In genomic region chr9:99433095-99433494, GRCh38 we compare ENCODE assay signal across 14 cellular contexts.
DNase-seq lines count a peak whose midpoint lies in the region; ATAC-seq, FAIRE-seq and TF ChIP-seq lines count a peak whose summit lies in the region.
"Had no signal": no experiment of that assay in that cellular context is flagged by ENCODE, and none has a peak within 500 bp of the region (broad histone marks: within the 10 kb centered on the region; RNA-seq: fewer than 3 reads in every experiment).

No MANE protein-coding gene starts in this region.

- H3K27ac ChIP-seq in SJSA1 (peak overlapping the region; percentile 85), endothelial cell of umbilical vein (ENCODE audit: insufficient read depth, low read depth, low read length) (peak overlapping the region; percentile 84), suprapubic skin (no peak overlapping the region)
- H3K27ac ChIP-seq: ovary, transverse colon had no signal

- no peak for TF ChIP-seq POLR2A in endothelial cell of umbilical vein (IDR thresholded peaks at IDR 0.05; ENCODE audit: low read depth, low read length)
- TF ChIP-seq POLR2A in suprapubic skin (IDR thresholded peaks at IDR 0.05) = no peak

- no peaks in the 10 kb centered on the region for H4K20me1 ChIP-seq in endothelial cell of umbilical vein (replicated peaks; ENCODE audit: control insufficient read depth, extremely low read depth, insufficient read depth, low read length)

- peak overlapping the region; percentile 38 for H3K4me2 ChIP-seq in endothelial cell of umbilical vein (ENCODE audit: insufficient read depth, low read length)

- intact Hi-C loops in endothelial cell of umbilical vein (cut with micrococcal nuclease) = loop anchor here (1.0 to 5.0 kb wide), 5 partner anchors 16 to 389 kb away; partner anchors contain the start of gene NR4A3

- no peaks in the 10 kb centered on the region for H3K79me2 ChIP-seq in endothelial cell of umbilical vein (ENCODE audit: control insufficient read depth, insufficient read depth, low read length)

- no peak for TF ChIP-seq EP300 in suprapubic skin (IDR thresholded peaks at IDR 0.05)

- H3K4me1 ChIP-seq in SJSA1 (replicated peaks) (peaks cover 49% of the 10 kb centered on the region), endothelial cell of umbilical vein (ENCODE audit: control insufficient read depth, extremely low read depth, insufficient read depth, low read length) (peaks cover 30% of the 10 kb centered on the region), suprapubic skin (peaks cover 4% of the 10 kb centered on the region)
- H3K4me1 ChIP-seq: ascending aorta, transverse colon had no signal

- H3K27me3 Mint-ChIP-seq in activated T-cell treated with anti-CD3 and anti-CD28 coated beads, Interleukin-2, amount 50 U/mL, for 24 hours = no peaks in the 10 kb centered on the region
- no peaks in the 10 kb centered on the region for H3K27me3 Mint-ChIP-seq in stimulated activated naive CD8-positive, alpha-beta T cell treated with anti-CD3 and anti-CD28 coated beads, Interleukin-15, amount 100 ng/mL, for 72 hours

- H3K36me3 Mint-ChIP-seq in activated T-cell treated with anti-CD3 and anti-CD28 coated beads, Interleukin-2, amount 50 U/mL, for 24 hours (ENCODE audit: low read depth) = no peaks in the 10 kb centered on the region

- no peak overlapping the region for H3K9ac ChIP-seq in endothelial cell of umbilical vein (replicated peaks; ENCODE audit: extremely low read depth, insufficient read depth, low read length)

- peak overlapping the region; percentile 80 for H3K27ac Mint-ChIP-seq in activated T-cell treated with anti-CD3 and anti-CD28 coated beads, Interleukin-2, amount 50 U/mL, for 24 hours
- peak overlapping the region; percentile 90 to 94 for H3K27ac Mint-ChIP-seq in stimulated activated naive CD8-positive, alpha-beta T cell treated with anti-CD3 and anti-CD28 coated beads, Interleukin-15, amount 100 ng/mL, for 72 hours

- dilution Hi-C loops in endothelial cell of umbilical vein (cut with MboI; ENCODE audit: extremely low pct_ligation_motif_present, low sequenced_read_pairs) = no loop called here

- no peak for TF ChIP-seq CTCF in endothelial cell of umbilical vein (IDR thresholded peaks at IDR 0.05; ENCODE audit: extremely low read depth in 1 of 2, insufficient read depth in 1 of 2, low read depth in 1 of 2, low read length in 2 of 2)
- TF ChIP-seq CTCF in suprapubic skin (IDR thresholded peaks at IDR 0.05) = no peak

- H3K4me1 Mint-ChIP-seq in activated T-cell treated with anti-CD3 and anti-CD28 coated beads, Interleukin-2, amount 50 U/mL, for 24 hours (ENCODE audit: low read depth) = peaks cover 22% of the 10 kb centered on the region
- H3K4me1 Mint-ChIP-seq in stimulated activated naive CD8-positive, alpha-beta T cell treated with anti-CD3 and anti-CD28 coated beads, Interleukin-15, amount 100 ng/mL, for 72 hours = peaks cover 18% of the 10 kb centered on the region

- ATAC-seq in stimulated activated naive CD8-positive, alpha-beta T cell treated with anti-CD3 and anti-CD28 coated beads, Interleukin-15, amount 100 ng/mL, for 72 hours = no peak
- no peak for ATAC-seq in HG03095 (IDR thresholded peaks at IDR 0.05; ENCODE audit: unreplicated experiment)

- H3K9me3 ChIP-seq in SJSA1 (replicated peaks) = no peaks in the 10 kb centered on the region
- H3K9me3 ChIP-seq in endothelial cell of umbilical vein (replicated peaks; ENCODE audit: control insufficient read depth, insufficient read depth, low read length) = no peaks in the 10 kb centered on the region
- no peaks in the 10 kb centered on the region for H3K9me3 ChIP-seq in suprapubic skin
- H3K9me3 ChIP-seq: ascending aorta, ovary, transverse colon had no signal

- no peaks in the 10 kb centered on the region for H3K9me1 ChIP-seq in endothelial cell of umbilical vein (replicated peaks; ENCODE audit: control insufficient read depth, extremely low read depth, insufficient read depth, low read length)

- H3K27me3 ChIP-seq in SJSA1 (replicated peaks) (no peaks in the 10 kb centered on the region), endothelial cell of umbilical vein (ENCODE audit: control insufficient read depth in 2 of 2, insufficient read depth in 2 of 2, low read length in 2 of 2) (no peaks in the 10 kb centered on the region), suprapubic skin (no peaks in the 10 kb centered on the region)
- H3K27me3 ChIP-seq: ascending aorta, ovary, transverse colon had no signal

- H2AFZ ChIP-seq in endothelial cell of umbilical vein (ENCODE audit: low read depth, low read length) = peak overlapping the region; percentile 62

- peak; percentile 4 for FAIRE-seq in endothelial cell of umbilical vein (lab: Jason Lieb, UNC)

- no peak overlapping the region for H3K4me3 Mint-ChIP-seq in activated T-cell treated with anti-CD3 and anti-CD28 coated beads, Interleukin-2, amount 50 U/mL, for 24 hours
- no peak overlapping the region for H3K4me3 Mint-ChIP-seq in stimulated activated naive CD8-positive, alpha-beta T cell treated with anti-CD3 and anti-CD28 coated beads, Interleukin-15, amount 100 ng/mL, for 72 hours

- H3K4me3 ChIP-seq in SJSA1 (no peak overlapping the region), endothelial cell of umbilical vein (replicated peaks in 1 of 3; ENCODE audit: insufficient read depth in 1 of 3, low read depth in 1 of 3, low read length in 3 of 3) (no peak overlapping the region), suprapubic skin (no peak overlapping the region)
- H3K4me3 ChIP-seq: ascending aorta, ovary, transverse colon had no signal

- POLR2A ChIA-PET in endothelial cell of umbilical vein (lab: Charles Lee) = no interaction called here

- no TSS peak for BruUV-seq in endothelial cell of umbilical vein (replicated peaks; lab: Mats Ljungman, UMichigan)

- no peak for DNase-seq in activated T-cell treated with anti-CD3 and anti-CD28 coated beads, Interleukin-2, amount 50 U/mL, for 24 hours
- no peak for DNase-seq in activated T-cell treated with anti-CD3 and anti-CD28 coated beads, Interleukin-2, amount 50 U/mL, for 1 hour
- DNase-seq in SJSA1 (ENCODE audit: low read depth in 1 of 2, low spot score in 2 of 2) (no peak), endothelial cell of umbilical vein (ENCODE audit: low read depth, low spot score) (no peak), suprapubic skin (ENCODE audit: low spot score in 2 of 2) (no peak), mesenteric fat pad (ENCODE audit: low spot score) (no peak)
- no peak for DNase-seq in stimulated activated naive CD8-positive, alpha-beta T cell treated with anti-CD3 and anti-CD28 coated beads, Interleukin-15, amount 100 ng/mL, for 72 hours
- DNase-seq: DMS79, NCI-H187, ovary, Right ventricle myocardium superior had no signal

- H3K36me3 ChIP-seq in SJSA1 (no peaks in the 10 kb centered on the region), endothelial cell of umbilical vein (ENCODE audit: control insufficient read depth in 2 of 2, extremely low read depth in 1 of 2, insufficient read depth in 2 of 2, low read length in 2 of 2) (no peaks in the 10 kb centered on the region), suprapubic skin (no peaks in the 10 kb centered on the region)
- H3K36me3 ChIP-seq: ascending aorta, ovary, transverse colon had no signal

- CTCF ChIA-PET in endothelial cell of umbilical vein (lab: Charles Lee) = no interaction called here

- 72% methylated on average over 4 of the region's 4 CpGs for WGBS in suprapubic skin

- H3K9me3 Mint-ChIP-seq in activated T-cell treated with anti-CD3 and anti-CD28 coated beads, Interleukin-2, amount 50 U/mL, for 24 hours = no peaks in the 10 kb centered on the region
- H3K9me3 Mint-ChIP-seq in stimulated activated naive CD8-positive, alpha-beta T cell treated with anti-CD3 and anti-CD28 coated beads, Interleukin-15, amount 100 ng/mL, for 72 hours = no peaks in the 10 kb centered on the region

TF ChIP-seq in endothelial cell of umbilical vein, 7 proteins besides CTCF, POLR2A, EP300 and RAD21:
- TF ChIP-seq JUN (IDR thresholded peaks at IDR 0.05; ENCODE audit: borderline replicate concordance, insufficient read depth, insufficient read length, low read depth) = no peak
- TF ChIP-seq EZH2 (IDR thresholded peaks at IDR 0.05; ENCODE audit: borderline replicate concordance, low read depth, low read length, severe bottlenecking) = no peak
- no peak for TF ChIP-seq MYC (IDR thresholded peaks at IDR 0.05; ENCODE audit: low read depth, low read length)
- no peak for TF ChIP-seq MAX (IDR thresholded peaks at IDR 0.05; ENCODE audit: insufficient read depth, insufficient read length)
- TF ChIP-seq POLR2AphosphoS5 (IDR thresholded peaks at IDR 0.05; ENCODE audit: insufficient read depth, low read depth, low read length) = no peak
- no peak for TF ChIP-seq FOS (IDR thresholded peaks at IDR 0.05; ENCODE audit: borderline replicate concordance, insufficient read depth, low read length)
- TF ChIP-seq GATA2 (IDR thresholded peaks at IDR 0.05; ENCODE audit: insufficient read depth, insufficient read length, low read depth, low read length) = no peak
TF ChIP-seq in endothelial cell of umbilical vein: peak in this region for 0.
